Comparison of ENCODE assay signal across 34 cellular contexts in genomic region chr13:111092685-111093084, GRCh38.
"Had no signal": no experiment of that assay in that cellular context is flagged by ENCODE, and none has a peak within 500 bp of the region (broad histone marks: within the 10 kb centered on the region; RNA-seq: fewer than 3 reads in every experiment).

No MANE protein-coding gene starts in this region.

- DNase-seq: Karpas-422, Kasumi-1, MG63, MM.1S, MV-4-11, NCI-H1092, NCI-H1092 treated with DMSO at 0.1 percent for 48 hours, NCI-H1105, NCI-H1105 treated with DMSO at 0.1 percent for 48 hours, NCI-H1417, NCI-H1417 treated with DMSO at 0.1 percent for 48 hours, NCI-H1436, NCI-H1436 treated with DMSO at 0.1 percent for 48 hours, NCI-H146, NCI-H1694, NCI-H1694 treated with DMSO at 0.1 percent for 48 hours, NCI-H187, NCI-H187 treated with DMSO at 0.1 percent for 48 hours, NCI-H1930, NCI-H2029, NCI-H2029 treated with DMSO at 0.1 percent for 48 hours, NCI-H2081, NCI-H2081 treated with DMSO at 0.1 percent for 48 hours, NCI-H2107, NCI-H2171, NCI-H2171 treated with DMSO at 0.1 percent for 48 hours, NCI-H2227 treated with DMSO at 0.1 percent for 48 hours, NCI-H226, NCI-H345, NCI-H446, NCI-H446 treated with DMSO at 0.1 percent for 48 hours, NCI-H510A, NCI-H510A treated with DMSO at 0.1 percent for 48 hours had no signal

- H3K27ac ChIP-seq: KMS-11 had no signal

- H3K4me2 ChIP-seq: KMS-11 had no signal

- H3K9ac ChIP-seq: KMS-11 had no signal

- H3K9me3 ChIP-seq: MG63 had no signal

- H3K36me3 ChIP-seq: MG63 had no signal

- H3K4me3 ChIP-seq: MG63 had no signal
